Comparison of ENCODE assay signal across 9 cellular contexts in genomic region chr2:172438064-172438421, GRCh38. TPM values are rescaled to one million over a fixed set of nuclear protein-coding genes. Genes with fewer than 3 reads are reported as not detected.
DNase-seq lines count a peak whose midpoint lies in the region; ATAC-seq and TF ChIP-seq lines count a peak whose summit lies in the region.
"Had no signal": no experiment of that assay in that cellular context is flagged by ENCODE, and none has a peak within 500 bp of the region (broad histone marks: within the 10 kb centered on the region; RNA-seq: fewer than 3 reads in every experiment).

No MANE protein-coding gene starts in this region.

- H3K27me3 ChIP-seq in spleen (replicated peaks in 1 of 7), result no peaks in the 10 kb centered on the region

- ATAC-seq in GM19328 (IDR thresholded peaks at IDR 0.05; ENCODE audit: unreplicated experiment), result peak; percentile 22
- ATAC-seq in HG03354 (IDR thresholded peaks at IDR 0.05; ENCODE audit: poor library complexity, severe bottlenecking, unreplicated experiment), result peak; percentile 26
- no peak for ATAC-seq in mucosa of descending colon
- ATAC-seq in HG03378 (IDR thresholded peaks at IDR 0.05; ENCODE audit: unreplicated experiment), result no peak

- 27 to 49% (median 40%) methylated on average over 4 of the region's 4 CpGs for WGBS in spleen, 5 donors

- H3K4me3 ChIP-seq in spleen (peak overlapping the region in 3 of 8 donors; percentile 16 to 60 (median 22)), mucosa of descending colon (no peak overlapping the region)

- H3K36me3 ChIP-seq in spleen, result no peaks in the 10 kb centered on the region
- H3K36me3 ChIP-seq in mucosa of descending colon (ENCODE audit: low read depth), result no peaks in the 10 kb centered on the region

- H3K9me3 ChIP-seq in spleen (no peaks in the 10 kb centered on the region), mucosa of descending colon (no peaks in the 10 kb centered on the region)

- H3K4me1 ChIP-seq in spleen (peaks cover 20 to 100% (median 90%) of the 10 kb centered on the region in 6 donors), mucosa of descending colon (ENCODE audit: low read depth) (peaks cover 85% of the 10 kb centered on the region)

- intact Hi-C loops in spleen (cut with DNase I; ENCODE audit: low total_unique reads), result no loop called here
- intact Hi-C loops in mucosa of descending colon (cut with DNase I, micrococcal nuclease), result no loop called here

- no peak for TF ChIP-seq CTCF in spleen (IDR thresholded peaks at IDR 0.05 in 8 of 11, conservative IDR thresholded peaks at IDR 0.05 in 3 of 11)
- no peak for TF ChIP-seq CTCF in mucosa of descending colon (IDR thresholded peaks at IDR 0.05)

- no peak for TF ChIP-seq POLR2A in spleen (IDR thresholded peaks at IDR 0.05)

- H3K27ac ChIP-seq in spleen, result peak overlapping the region in 7 of 8 donors; percentile 16 to 67 (median 40)

- peak; percentile 59 for DNase-seq in activated CD8-positive, alpha-beta memory T cell treated with anti-CD3 and anti-CD28 coated beads, Interleukin-2, amount 50 U/mL, for 4 hours
- DNase-seq in spleen (no peak), NCI-H2029 (lab: John Stamatoyannopoulos, UW) (no peak), COLO829 (ENCODE audit: low spot score) (no peak), mucosa of descending colon (no peak)
- DNase-seq: NCI-H2081 had no signal

RNA-seq across cellular contexts. Expression of gene ITGA6, which starts 10.7 kb away (rescaled TPM):
- total RNA-seq in spleen (100 to 1,000 TPM in 5 of 7 donors, 10 to 100 TPM in 2; 54.6 to 172 (median 114) TPM), mucosa of descending colon (100 to 1,000 TPM; 116 to 192 (median 178) TPM)
- 10 to 100 TPM in 1 of 3 donors, 1 to 10 TPM in 2; 6.9 to 18.1 (median 8.2) TPM for polyA plus RNA-seq in spleen

Comparison
In these comparisons a context has a peak if more than half of its experiments do, and no peak if none do; other contexts are left out.
1. ATAC-seq: peak in GM19328 (single experiment) and HG03354 (single experiment); none in mucosa of descending colon (single experiment) and HG03378 (single experiment).